17 cellular contexts compared by ENCODE assay signal in genomic region chr20:40996326-40996725, GRCh38. TPM values are rescaled to one million over a fixed set of nuclear protein-coding genes. Genes with fewer than 3 reads are reported as not detected.
DNase-seq lines count a peak whose midpoint lies in the region; ATAC-seq, FAIRE-seq and TF ChIP-seq lines count a peak whose summit lies in the region.
"Had no signal": no experiment of that assay in that cellular context is flagged by ENCODE, and none has a peak within 500 bp of the region (broad histone marks: within the 10 kb centered on the region; RNA-seq: fewer than 3 reads in every experiment).

No MANE protein-coding gene starts in this region.

- H3K79me2 ChIP-seq in OCI-LY1 (ENCODE audit: insufficient read depth, low read length) (no peaks in the 10 kb centered on the region), K562 (ENCODE audit: control insufficient read depth, insufficient read depth, low read length) (no peaks in the 10 kb centered on the region)

- no peak for TF ChIP-seq RAD21 in K562 (CRISPR knock-in tag; conservative IDR thresholded peaks at IDR 0.05 in 1 of 2, IDR thresholded peaks at IDR 0.05 in 1 of 2)

- H3K9ac ChIP-seq in OCI-LY1 (ENCODE audit: low read length) (no peak overlapping the region), K562 (ENCODE audit: insufficient read depth in 1 of 2, low read depth in 2 of 2, low read length in 2 of 2) (no peak overlapping the region)
- H3K9ac ChIP-seq: BLaER1 treated with 17β-estradiol and CSF1 and Interleukin-3, amounts not matched to agents 10 nM and 100 nM had no signal

- H3F3A ChIP-seq in OCI-LY1 (ENCODE audit: insufficient read depth, low read length) = no peaks in the 10 kb centered on the region

- DNase-seq in K562 (ENCODE audit: extremely low read depth in 1 of 4, low spot score in 3 of 4) (no peak), GM13977 (ENCODE audit: low spot score) (no peak), mucosa of descending colon (no peak)
- DNase-seq in stimulated activated CD4-positive, alpha-beta T cell treated with anti-CD3 and anti-CD28 coated beads, Interleukin-2, amount 100 ng/mL, for 48 hours = no peak
- DNase-seq: Calu3; CD8-positive, alpha-beta T cell; DMS79 treated with DMSO at 0.1 percent for 48 hours; EL; HCEC 1CT; HFFc6 had no signal

- no peaks in the 10 kb centered on the region for H3K9me2 ChIP-seq in OCI-LY1 (ENCODE audit: low read depth, low read length)

- 65% methylated on average over 1 of the region's 1 CpG for WGBS in K562 (ENCODE audit: insufficient coverage, low coverage, missing lambda C conversion rate)

- H3K4me2 ChIP-seq in OCI-LY1 (ENCODE audit: low read length) = no peak overlapping the region; the same call in 1 of the 2 replicates
- no peak overlapping the region for H3K4me2 ChIP-seq in K562 (ENCODE audit: insufficient read depth, low read length)
- H3K4me2 ChIP-seq: BLaER1 treated with 17β-estradiol and CSF1 and Interleukin-3, amounts not matched to agents 10 nM and 100 nM had no signal

- in situ Hi-C loops in K562 (cut with MboI) (no loop called here), GM13977 (cut with MboI; ENCODE audit: low pct_unique_long_range_greater_than_20kb, low sequenced_read_pairs, unreplicated experiment) (loop anchor here (10.0 kb wide), 1 partner anchor 68 kb away; no protein-coding TSS in a partner anchor)

- intact Hi-C loops in K562 (cut with micrococcal nuclease) = no loop called here
- intact Hi-C loops in mucosa of descending colon (cut with DNase I, micrococcal nuclease) = no loop called here

- POLR2A ChIA-PET in HEK293 (lab: Yijun Ruan, JAX) = no interaction called here
- POLR2A ChIA-PET in K562 (lab: Yijun Ruan, JAX) = interaction anchor here (1.2 kb wide), 1 partner anchor 14 kb away, joined by 6 read pairs; no protein-coding TSS in a partner anchor

- H3K27ac ChIP-seq in HEK293 (ENCODE audit: extremely low read depth, low read depth, low read length) = no peak overlapping the region
- H3K27ac ChIP-seq in OCI-LY1 (ENCODE audit: low read depth, low read length, poor library complexity, severe bottlenecking) = peak overlapping the region; percentile 96
- H3K27ac ChIP-seq in K562 (ENCODE audit: extremely low read depth, low read depth, low read length) = no peak overlapping the region
- H3K27ac ChIP-seq: BLaER1 treated with 17β-estradiol and CSF1 and Interleukin-3, amounts not matched to agents 10 nM and 100 nM; HL-60 had no signal

- H3K27me3 ChIP-seq in OCI-LY1 (ENCODE audit: insufficient read depth, low read length) = no peaks in the 10 kb centered on the region
- H3K27me3 ChIP-seq in K562 (ENCODE audit: control insufficient read depth in 2 of 2, insufficient read depth in 2 of 2, low read length in 2 of 2) = no peaks in the 10 kb centered on the region
- H3K27me3 ChIP-seq: BLaER1 treated with 17β-estradiol and CSF1 and Interleukin-3, amounts not matched to agents 10 nM and 100 nM had no signal

- H3K9me3 ChIP-seq in HEK293 (ENCODE audit: control insufficient read depth, insufficient read depth, low read depth, low read length) (no peaks in the 10 kb centered on the region), OCI-LY1 (ENCODE audit: low read length) (no peaks in the 10 kb centered on the region), K562 (replicated peaks; ENCODE audit: control insufficient read depth, insufficient read depth, low read depth, low read length) (no peaks in the 10 kb centered on the region), mucosa of descending colon (no peaks in the 10 kb centered on the region)
- H3K9me3 ChIP-seq: BLaER1 treated with 17β-estradiol and CSF1 and Interleukin-3, amounts not matched to agents 10 nM and 100 nM had no signal

- CTCF ChIA-PET in HEK293 (lab: Yijun Ruan, JAX) = no interaction called here
- CTCF ChIA-PET in K562 (lab: Yijun Ruan, JAX; ENCODE audit: low intra/inter-chr PET ratio) = no interaction called here

- H3K36me3 ChIP-seq in HEK293 (ENCODE audit: control insufficient read depth in 2 of 2, insufficient read depth in 1 of 2, low read length in 2 of 2) (no peaks in the 10 kb centered on the region), OCI-LY1 (ENCODE audit: insufficient read depth, low read length) (no peaks in the 10 kb centered on the region), K562 (ENCODE audit: control insufficient read depth, insufficient read depth, low read length) (no peaks in the 10 kb centered on the region), mucosa of descending colon (ENCODE audit: low read depth) (no peaks in the 10 kb centered on the region)
- H3K36me3 ChIP-seq: BLaER1 treated with 17β-estradiol and CSF1 and Interleukin-3, amounts not matched to agents 10 nM and 100 nM had no signal

- TF ChIP-seq EP300 in K562 (IDR thresholded peaks at IDR 0.05; ENCODE audit: low read length) = no peak

- H3K4me1 ChIP-seq in HEK293 (ENCODE audit: control insufficient read depth, insufficient read depth, low read length) = no peaks in the 10 kb centered on the region
- H3K4me1 ChIP-seq in OCI-LY1 (ENCODE audit: insufficient read depth, low read length, severe bottlenecking) = peaks cover 62% of the 10 kb centered on the region
- peaks cover 5 to 8% of the 10 kb centered on the region in 2 experiments; a peak in 4 of 5 replicates for H3K4me1 ChIP-seq in K562 (replicated peaks in 1 of 2; ENCODE audit: control insufficient read depth in 2 of 2, insufficient read depth in 2 of 2, low read length in 2 of 2)
- no peaks in the 10 kb centered on the region for H3K4me1 ChIP-seq in mucosa of descending colon (ENCODE audit: low read depth)

- no peaks in the 10 kb centered on the region for H3K9me1 ChIP-seq in K562 (ENCODE audit: control insufficient read depth, insufficient read depth, low read length)

- no peak for TF ChIP-seq POLR2A in K562 (conservative IDR thresholded peaks at IDR 0.05)

- no peak for ATAC-seq in K562
- ATAC-seq in mucosa of descending colon = no peak
- ATAC-seq: CD8-positive, alpha-beta T cell had no signal

- no peaks in the 10 kb centered on the region for H4K20me1 ChIP-seq in OCI-LY1 (ENCODE audit: insufficient read depth, low read length)
- H4K20me1 ChIP-seq in K562 (replicated peaks; ENCODE audit: control insufficient read depth, insufficient read depth, low read length) = no peaks in the 10 kb centered on the region
- H4K20me1 ChIP-seq: BLaER1 treated with 17β-estradiol and CSF1 and Interleukin-3, amounts not matched to agents 10 nM and 100 nM had no signal

- H2AFZ ChIP-seq in OCI-LY1 (ENCODE audit: low read length) (no peak overlapping the region), K562 (ENCODE audit: low read depth, low read length) (peak overlapping the region; percentile 46; the same call in 1 of the 2 replicates)
- H2AFZ ChIP-seq: GM23338 had no signal

- no peak for FAIRE-seq in K562 (lab: Jason Lieb, UNC)
- FAIRE-seq: GM18507, H54 had no signal

- no peak for TF ChIP-seq CTCF in HEK293 (tag by site-specific recombination; IDR thresholded peaks at IDR 0.05)
- no peak for TF ChIP-seq CTCF in OCI-LY1 (IDR thresholded peaks at IDR 0.05; ENCODE audit: low read length)
- no peak for TF ChIP-seq CTCF in K562 (IDR thresholded peaks at IDR 0.05 in 2 of 3, conservative IDR thresholded peaks at IDR 0.05 in 1 of 3; ENCODE audit: insufficient read depth in 2 of 3, low read depth in 1 of 3, low read length in 3 of 3)
- TF ChIP-seq CTCF in GM13977 (IDR thresholded peaks at IDR 0.05; ENCODE audit: extremely low read depth, insufficient read depth, missing control alignments) = no peak
- no peak for TF ChIP-seq CTCF in mucosa of descending colon (IDR thresholded peaks at IDR 0.05)

- no TSS peak for BruUV-seq in K562 (replicated peaks; lab: Mats Ljungman, UMichigan)

- H3K4me3 ChIP-seq in HEK293 (ENCODE audit: low read depth, low read length) (no peak overlapping the region), OCI-LY1 (ENCODE audit: low read depth, low read length, poor library complexity, severe bottlenecking) (no peak overlapping the region), K562 (no peak overlapping the region), mucosa of descending colon (no peak overlapping the region)
- H3K4me3 ChIP-seq: BLaER1 treated with 17β-estradiol and CSF1 and Interleukin-3, amounts not matched to agents 10 nM and 100 nM; GM23338 had no signal

TF ChIP-seq in HEK293, 187 proteins besides CTCF, POLR2A, EP300 and RAD21 (continues in another document):
- TF ChIP-seq ZEB2 (tag by site-specific recombination; IDR thresholded peaks at IDR 0.05) (no peak), ZNF140 (tag by site-specific recombination; IDR thresholded peaks at IDR 0.05) (no peak), IKZF3 (tag by site-specific recombination; IDR thresholded peaks at IDR 0.05) (no peak), PRDM1 (tag by site-specific recombination; IDR thresholded peaks at IDR 0.05) (peak; percentile 84), ZNF561 (tag by site-specific recombination; IDR thresholded peaks at IDR 0.05; ENCODE audit: borderline replicate concordance) (no peak), ZBTB20 (tag by site-specific recombination; IDR thresholded peaks at IDR 0.05) (no peak)

TF ChIP-seq in K562, 482 proteins besides CTCF, POLR2A, EP300 and RAD21 (continues in another document):
- TF ChIP-seq RB1 (IDR thresholded peaks at IDR 0.05; ENCODE audit: low read depth) = no peak
- TF ChIP-seq KLF6 (CRISPR knock-in tag; IDR thresholded peaks at IDR 0.05; ENCODE audit: borderline replicate concordance) = no peak
- no peak for TF ChIP-seq GABPB1 (CRISPR knock-in tag; IDR thresholded peaks at IDR 0.05)
- no peak for TF ChIP-seq PPARD (CRISPR knock-in tag; IDR thresholded peaks at IDR 0.05)
- no peak for TF ChIP-seq PTTG1 (tag; IDR thresholded peaks at IDR 0.05; ENCODE audit: low read depth)

RNA-seq across cellular contexts. Expression of gene TOP1, which starts 32.3 kb away (rescaled TPM):
- total RNA-seq in K562 (2011; cell fraction: chromatin; rRNA removed; ENCODE audit: low replicate concordance) = 9.4 and 30.0 TPM in 2 replicates
- 7.2 and 9.3 TPM in 2 replicates for total RNA-seq in K562 (2011; cell fraction: nucleolus; rRNA removed)
- total RNA-seq in K562 (2011; cell fraction: nucleoplasm; rRNA removed) = 10.3 and 14.0 TPM in 2 replicates
- total RNA-seq in K562 (2014; rRNA removed) = 26.0 and 26.7 TPM in 2 replicates
- total RNA-seq in K562 (2014; rRNA removed; fragmentation: Illumina TruSeq; extraction: Trizol) = 44.6 and 46.7 TPM in 2 replicates
- 38.6 and 39.6 TPM in 2 replicates for total RNA-seq in K562 (2015; rRNA removed; fragmentation: Illumina TruSeq; extraction: Trizol)
- total RNA-seq in K562 (2021) = 86.0 and 95.6 TPM in 2 replicates
- polyA plus RNA-seq in K562 (2011; rRNA removed) = 17.3 and 26.4 TPM in 2 replicates
- 6.0 and 13.1 TPM in 2 replicates for polyA plus RNA-seq in K562 (2011; cell fraction: cytosol; rRNA removed)
- 16.4 and 19.7 TPM in 2 replicates for polyA plus RNA-seq in K562 (2011; cell fraction: nucleus; rRNA removed)
- 68.8 and 90.2 TPM in 2 replicates for polyA plus RNA-seq in K562 (2012)
- 101 and 127 TPM in 2 replicates for polyA plus RNA-seq in K562 (2014; fragmentation: Illumina TruSeq; extraction: Trizol)
- polyA plus RNA-seq in K562 (2014; fragmentation: Nextera tagmentation; extraction: Ambion mirVana) = 10 to 100 TPM; 29.2 to 38.2 TPM
- polyA plus RNA-seq in K562 (2014; rRNA removed) = 40.9 and 50.4 TPM in 2 replicates
- 30.9 and 35.0 TPM in 2 replicates for polyA minus RNA-seq in K562 (2011; rRNA and poly(A)+ RNA removed)
- polyA minus RNA-seq in K562 (2011; cell fraction: cytosol; rRNA and poly(A)+ RNA removed) = 43.7 and 44.8 TPM in 2 replicates
- 9.3 and 13.1 TPM in 2 replicates for polyA minus RNA-seq in K562 (2011; cell fraction: nucleus; rRNA and poly(A)+ RNA removed)
- 10 to 100 TPM; 51.8 to 60.0 (median 57.7) TPM for total RNA-seq in mucosa of descending colon
